ENCODE assay signal across 23 cellular contexts in the genomic region with DNA sequence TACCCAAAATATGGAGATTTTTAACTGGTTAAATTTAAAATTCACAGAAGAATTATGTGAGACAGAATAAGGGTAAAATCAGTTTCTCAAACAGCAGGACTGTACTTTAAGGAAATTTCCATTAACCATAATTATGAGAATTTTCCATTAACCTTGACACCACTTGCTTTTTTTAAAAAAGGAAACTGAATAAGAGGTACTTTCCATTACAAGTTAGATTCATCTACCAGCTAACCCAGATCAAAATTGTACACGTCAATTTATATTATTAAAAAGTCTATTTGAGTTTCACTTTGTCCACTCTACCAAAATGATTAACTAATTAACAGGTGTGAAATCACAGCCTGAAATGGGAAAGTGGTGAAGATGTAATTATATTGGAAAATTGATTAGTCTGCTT.
DNase-seq lines count a peak whose midpoint lies in the region; ATAC-seq and TF ChIP-seq lines count a peak whose summit lies in the region.
"Had no signal": no experiment of that assay in that cellular context is flagged by ENCODE, and none has a peak within 500 bp of the region (broad histone marks: within the 10 kb centered on the region; RNA-seq: fewer than 3 reads in every experiment).

No MANE protein-coding gene starts in this region.

- no peaks in the 10 kb centered on the region for H4K20me1 ChIP-seq in Karpas-422 (ENCODE audit: insufficient read depth, low read depth, low read length)
- H4K20me1 ChIP-seq: BLaER1 treated with 17β-estradiol and CSF1 and Interleukin-3, amounts not matched to agents 10 nM and 100 nM had no signal

- no peak overlapping the region for H3K27ac ChIP-seq in Karpas-422 (ENCODE audit: low read length)
- no peak overlapping the region for H3K27ac ChIP-seq in coronary artery
- H3K27ac ChIP-seq: A549; BLaER1 treated with 17β-estradiol and CSF1 and Interleukin-3, amounts not matched to agents 10 nM and 100 nM had no signal

- H3K9me2 ChIP-seq in Karpas-422 (replicated peaks; ENCODE audit: insufficient read depth, low read length) = no peaks in the 10 kb centered on the region

- no peak overlapping the region for H3K4me3 ChIP-seq in Karpas-422 (ENCODE audit: low read length)
- H3K4me3 ChIP-seq in coronary artery = no peak overlapping the region
- H3K4me3 ChIP-seq: A549; BLaER1 treated with 17β-estradiol and CSF1 and Interleukin-3, amounts not matched to agents 10 nM and 100 nM; GM23338 had no signal

- no peaks in the 10 kb centered on the region for H3K9me3 Mint-ChIP-seq in stimulated activated naive CD8-positive, alpha-beta T cell treated with anti-CD3 and anti-CD28 coated beads, Interleukin-15, Interleukin-2, amounts not matched to agents 100 ng/mL and 50 ng/mL, for 24 hours
- peaks cover 0 to 5% of the 10 kb centered on the region in 2 donors for H3K9me3 Mint-ChIP-seq in stimulated activated naive CD8-positive, alpha-beta T cell treated with anti-CD3 and anti-CD28 coated beads, Interleukin-15, amount 100 ng/mL, for 72 hours
- H3K9me3 Mint-ChIP-seq in activated naive CD8-positive, alpha-beta T cell treated with anti-CD3 and anti-CD28 coated beads, Interleukin-2, amount 50 U/mL, for 24 hours = peaks cover 8% of the 10 kb centered on the region
- peaks cover 8 to 9% of the 10 kb centered on the region in 2 donors for H3K9me3 Mint-ChIP-seq in stimulated activated naive B cell treated with anti-CD40 and anti-IgM and Interleukin-4, amounts not matched to agents 10 μg/mL and 1 μg/mL and 100 μg/mL, for 72 hours
- H3K9me3 Mint-ChIP-seq: CD4-positive, alpha-beta T cell; GM23338; H9; HFFc6 had no signal

- peaks cover 18% of the 10 kb centered on the region for H3K4me1 ChIP-seq in Karpas-422 (ENCODE audit: low read length)
- H3K4me1 ChIP-seq: A549 had no signal

- peak overlapping the region; percentile 52 for H3K27ac Mint-ChIP-seq in stimulated activated naive CD8-positive, alpha-beta T cell treated with anti-CD3 and anti-CD28 coated beads, Interleukin-15, Interleukin-2, amounts not matched to agents 100 ng/mL and 50 ng/mL, for 24 hours
- H3K27ac Mint-ChIP-seq in stimulated activated naive CD8-positive, alpha-beta T cell treated with anti-CD3 and anti-CD28 coated beads, Interleukin-15, amount 100 ng/mL, for 72 hours = no peak overlapping the region
- peak overlapping the region; percentile 43 for H3K27ac Mint-ChIP-seq in activated naive CD8-positive, alpha-beta T cell treated with anti-CD3 and anti-CD28 coated beads, Interleukin-2, amount 50 U/mL, for 24 hours
- H3K27ac Mint-ChIP-seq in stimulated activated naive B cell treated with anti-CD40 and anti-IgM and Interleukin-4, amounts not matched to agents 10 μg/mL and 1 μg/mL and 100 μg/mL, for 72 hours = peak overlapping the region; percentile 1
- H3K27ac Mint-ChIP-seq: CD4-positive, alpha-beta T cell; CD8-positive, alpha-beta memory T cell; GM23338; H9; HFFc6 had no signal

- peaks cover 30% of the 10 kb centered on the region for H3K36me3 Mint-ChIP-seq in stimulated activated naive CD8-positive, alpha-beta T cell treated with anti-CD3 and anti-CD28 coated beads, Interleukin-15, Interleukin-2, amounts not matched to agents 100 ng/mL and 50 ng/mL, for 24 hours (ENCODE audit: low read depth)
- H3K36me3 Mint-ChIP-seq in activated naive CD8-positive, alpha-beta T cell treated with anti-CD3 and anti-CD28 coated beads, Interleukin-2, amount 50 U/mL, for 24 hours (ENCODE audit: low read depth) = peaks cover 22% of the 10 kb centered on the region
- peaks cover 18 to 24% of the 10 kb centered on the region in 2 donors for H3K36me3 Mint-ChIP-seq in stimulated activated naive B cell treated with anti-CD40 and anti-IgM and Interleukin-4, amounts not matched to agents 10 μg/mL and 1 μg/mL and 100 μg/mL, for 72 hours

- no peaks in the 10 kb centered on the region for H3K79me2 ChIP-seq in Karpas-422 (ENCODE audit: low read length)

- H3K36me3 ChIP-seq in Karpas-422 (ENCODE audit: insufficient read depth, low read length) = no peaks in the 10 kb centered on the region
- H3K36me3 ChIP-seq: BE2C had no signal

- no peak overlapping the region for H2AFZ ChIP-seq in Karpas-422 (ENCODE audit: low read length)
- H2AFZ ChIP-seq: GM23338 had no signal

- no peak for ATAC-seq in stimulated activated naive CD8-positive, alpha-beta T cell treated with anti-CD3 and anti-CD28 coated beads, Interleukin-15, amount 100 ng/mL, for 72 hours
- ATAC-seq in activated naive CD8-positive, alpha-beta T cell treated with anti-CD3 and anti-CD28 coated beads, Interleukin-2, amount 50 U/mL, for 24 hours = peak; percentile 33
- peak; percentile 49 to 58 for ATAC-seq in stimulated activated naive B cell treated with anti-CD40 and anti-IgM and Interleukin-4, amounts not matched to agents 10 μg/mL and 1 μg/mL and 100 μg/mL, for 72 hours (replicated peaks)
- ATAC-seq: A549, GM23338 had no signal

- no peak for TF ChIP-seq CTCF in coronary artery (IDR thresholded peaks at IDR 0.05)

- no peaks in the 10 kb centered on the region for H3K9me3 ChIP-seq in Karpas-422 (ENCODE audit: low read length)
- H3K9me3 ChIP-seq: A549, BE2C had no signal

- no peak for DNase-seq in stimulated activated naive CD8-positive, alpha-beta T cell treated with anti-CD3 and anti-CD28 coated beads, Interleukin-15, amount 100 ng/mL, for 72 hours
- DNase-seq in Karpas-422 (no peak), HUDEP-2 (lab: John Stamatoyannopoulos, UW; ENCODE audit: unreplicated experiment in 76 of 76) (no peak), coronary artery (ENCODE audit: low spot score) (no peak)
- no peak for DNase-seq in activated naive CD8-positive, alpha-beta T cell treated with anti-CD3 and anti-CD28 coated beads, Interleukin-2, amount 50 U/mL, for 24 hours
- no peak for DNase-seq in stimulated activated naive B cell treated with anti-CD40 and anti-IgM and Interleukin-4, amounts not matched to agents 10 μg/mL and 1 μg/mL and 100 μg/mL, for 72 hours
- DNase-seq in activated naive CD4-positive, alpha-beta T cell treated with anti-CD3 and anti-CD28 coated beads, Interleukin-2, amount 50 U/mL, for 16 hours = no peak
- DNase-seq: 8988T; ACHN; AML-193; BE2C; CD4-positive, alpha-beta T cell; CD8-positive, alpha-beta memory T cell; DMS 273 treated with DMSO at 0.1 percent for 48 hours; DMS79 treated with DMSO at 0.1 percent for 48 hours; GF-D8; H9; HFFc6 had no signal

- no peak overlapping the region for H3K9ac ChIP-seq in Karpas-422 (ENCODE audit: low read length)
- H3K9ac ChIP-seq: BLaER1 treated with 17β-estradiol and CSF1 and Interleukin-3, amounts not matched to agents 10 nM and 100 nM had no signal

- no peaks in the 10 kb centered on the region for H3K27me3 Mint-ChIP-seq in stimulated activated naive CD8-positive, alpha-beta T cell treated with anti-CD3 and anti-CD28 coated beads, Interleukin-15, Interleukin-2, amounts not matched to agents 100 ng/mL and 50 ng/mL, for 24 hours
- no peaks in the 10 kb centered on the region for H3K27me3 Mint-ChIP-seq in stimulated activated naive CD8-positive, alpha-beta T cell treated with anti-CD3 and anti-CD28 coated beads, Interleukin-15, amount 100 ng/mL, for 72 hours
- no peaks in the 10 kb centered on the region for H3K27me3 Mint-ChIP-seq in activated naive CD8-positive, alpha-beta T cell treated with anti-CD3 and anti-CD28 coated beads, Interleukin-2, amount 50 U/mL, for 24 hours
- no peaks in the 10 kb centered on the region for H3K27me3 Mint-ChIP-seq in stimulated activated naive B cell treated with anti-CD40 and anti-IgM and Interleukin-4, amounts not matched to agents 10 μg/mL and 1 μg/mL and 100 μg/mL, for 72 hours
- H3K27me3 Mint-ChIP-seq: CD4-positive, alpha-beta T cell; CD8-positive, alpha-beta memory T cell had no signal

- H3K4me3 Mint-ChIP-seq in stimulated activated naive CD8-positive, alpha-beta T cell treated with anti-CD3 and anti-CD28 coated beads, Interleukin-15, Interleukin-2, amounts not matched to agents 100 ng/mL and 50 ng/mL, for 24 hours = no peak overlapping the region
- H3K4me3 Mint-ChIP-seq in stimulated activated naive CD8-positive, alpha-beta T cell treated with anti-CD3 and anti-CD28 coated beads, Interleukin-15, amount 100 ng/mL, for 72 hours = no peak overlapping the region
- H3K4me3 Mint-ChIP-seq in activated naive CD8-positive, alpha-beta T cell treated with anti-CD3 and anti-CD28 coated beads, Interleukin-2, amount 50 U/mL, for 24 hours = no peak overlapping the region
- H3K4me3 Mint-ChIP-seq in stimulated activated naive B cell treated with anti-CD40 and anti-IgM and Interleukin-4, amounts not matched to agents 10 μg/mL and 1 μg/mL and 100 μg/mL, for 72 hours = peak overlapping the region in 1 of 2 donors; percentile 18
- H3K4me3 Mint-ChIP-seq: CD14-positive monocyte; CD4-positive, alpha-beta T cell; CD8-positive, alpha-beta memory T cell; GM23338; H9; HFFc6 had no signal

- no peaks in the 10 kb centered on the region for H3K27me3 ChIP-seq in Karpas-422 (ENCODE audit: low read length)
- H3K27me3 ChIP-seq: BE2C; BLaER1 treated with 17β-estradiol and CSF1 and Interleukin-3, amounts not matched to agents 10 nM and 100 nM had no signal

- peaks cover 19% of the 10 kb centered on the region for H3K4me1 Mint-ChIP-seq in stimulated activated naive CD8-positive, alpha-beta T cell treated with anti-CD3 and anti-CD28 coated beads, Interleukin-15, Interleukin-2, amounts not matched to agents 100 ng/mL and 50 ng/mL, for 24 hours (ENCODE audit: low read depth)
- H3K4me1 Mint-ChIP-seq in stimulated activated naive CD8-positive, alpha-beta T cell treated with anti-CD3 and anti-CD28 coated beads, Interleukin-15, amount 100 ng/mL, for 72 hours = peaks cover 12% of the 10 kb centered on the region
- H3K4me1 Mint-ChIP-seq in activated naive CD8-positive, alpha-beta T cell treated with anti-CD3 and anti-CD28 coated beads, Interleukin-2, amount 50 U/mL, for 24 hours = peaks cover 17% of the 10 kb centered on the region
- H3K4me1 Mint-ChIP-seq in stimulated activated naive B cell treated with anti-CD40 and anti-IgM and Interleukin-4, amounts not matched to agents 10 μg/mL and 1 μg/mL and 100 μg/mL, for 72 hours = peaks cover 17 to 28% of the 10 kb centered on the region in 2 donors
- H3K4me1 Mint-ChIP-seq: CD14-positive monocyte, GM23338 had no signal

- peak overlapping the region; percentile 22 for H3K4me2 ChIP-seq in Karpas-422 (ENCODE audit: low read depth, low read length, poor library complexity, severe bottlenecking)
- H3K4me2 ChIP-seq: A549; BLaER1 treated with 17β-estradiol and CSF1 and Interleukin-3, amounts not matched to agents 10 nM and 100 nM; GM23338 had no signal

Comparison
In these comparisons a context has a peak if more than half of its experiments do, and no peak if none do; other contexts are left out.
1. H3K27ac Mint-ChIP-seq: peak in stimulated activated naive CD8-positive, alpha-beta T cell treated with anti-CD3 and anti-CD28 coated beads, Interleukin-15, Interleukin-2, amounts not matched to agents 100 ng/mL and 50 ng/mL, for 24 hours (single experiment), activated naive CD8-positive, alpha-beta T cell treated with anti-CD3 and anti-CD28 coated beads, Interleukin-2, amount 50 U/mL, for 24 hours (single experiment) and stimulated activated naive B cell treated with anti-CD40 and anti-IgM and Interleukin-4, amounts not matched to agents 10 μg/mL and 1 μg/mL and 100 μg/mL, for 72 hours (single experiment); none in stimulated activated naive CD8-positive, alpha-beta T cell treated with anti-CD3 and anti-CD28 coated beads, Interleukin-15, amount 100 ng/mL, for 72 hours (0 of 2).